8 cellular contexts compared by ENCODE assay signal in the genomic region with DNA sequence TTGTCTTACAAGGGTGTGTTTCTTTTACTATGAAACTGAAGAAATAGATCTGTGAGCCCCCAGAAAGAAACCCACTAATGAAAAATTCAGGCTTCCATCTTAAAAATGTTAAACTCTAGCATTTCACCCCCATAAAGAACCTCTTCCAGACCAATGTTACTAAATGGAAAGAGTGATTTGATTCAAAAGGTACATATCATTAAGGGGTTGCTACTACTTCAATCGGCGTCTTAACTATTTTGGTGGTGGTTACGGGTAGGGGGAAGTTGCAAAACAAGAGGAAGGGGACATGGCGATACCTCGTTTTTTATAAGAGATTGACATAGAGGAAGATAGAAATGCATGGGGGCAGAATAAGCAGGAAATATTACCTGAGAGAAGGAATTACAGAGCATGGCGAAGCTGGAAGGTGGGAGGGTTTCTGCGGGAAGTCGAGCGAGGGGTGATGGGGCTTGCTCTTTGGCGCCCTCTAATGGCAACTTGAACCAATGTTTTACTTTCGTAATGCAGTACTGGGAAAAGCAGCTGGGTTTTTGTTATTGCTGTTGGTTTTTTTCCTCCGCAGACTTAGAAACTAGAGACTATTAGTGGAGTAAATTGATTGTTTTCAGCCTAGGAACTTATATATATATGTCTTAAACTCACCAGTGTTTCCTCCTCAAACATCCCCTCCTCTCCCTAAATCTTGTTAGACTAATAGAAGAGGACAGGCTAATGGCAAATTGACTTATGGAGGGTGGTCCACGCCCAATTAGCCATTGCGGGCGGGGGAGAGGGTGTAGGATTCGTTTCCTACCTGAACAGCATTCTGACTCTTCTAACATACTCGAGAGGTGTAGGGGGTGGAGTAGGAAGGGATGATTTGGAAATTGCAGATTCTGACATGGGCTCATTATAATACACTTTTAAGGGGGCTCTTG. TPM values are rescaled to one million over a fixed set of nuclear protein-coding genes. Genes with fewer than 3 reads are reported as not detected.
DNase-seq lines count a peak whose midpoint lies in the region; FAIRE-seq and TF ChIP-seq lines count a peak whose summit lies in the region.

No MANE protein-coding gene starts in this region.

- FAIRE-seq in RCC 7860 (lab: Jason Lieb, UNC) = peak; percentile 58

- TF ChIP-seq CTCF in HFF-Myc (IDR thresholded peaks at IDR 0.05; ENCODE audit: low read depth, low read length, missing control alignments) (peak; percentile 83), LNCaP clone FGC (IDR thresholded peaks at IDR 0.05; ENCODE audit: control insufficient read depth, extremely low read depth, insufficient read depth) (peak; percentile 75), brain (conservative IDR thresholded peaks at IDR 0.05) (peak; percentile 82 to 90)

- H3K36me3 Mint-ChIP-seq in brain (peaks cover 25% of the 10 kb centered on the region), immature natural killer cell (peaks cover 2 to 10% (median 9%) of the 10 kb centered on the region in 3 donors)

- H3K4me1 Mint-ChIP-seq in brain (peaks cover 88% of the 10 kb centered on the region), immature natural killer cell (peaks cover 9 to 14% of the 10 kb centered on the region in 2 donors)

- H3K9me3 Mint-ChIP-seq in brain (peaks cover 2 to 23% (median 7%) of the 10 kb centered on the region in 5 experiments), immature natural killer cell (peaks cover 18 to 79% (median 27%) of the 10 kb centered on the region in 6 donors)

- H3K4me3 ChIP-seq in HFF-Myc (replicated peaks; ENCODE audit: low read depth, low read length) = no peak overlapping the region
- 0 out of 2 replicates have a peak overlapping the region, but pooled peaks have one; percentile 4 for H3K4me3 ChIP-seq in LNCaP clone FGC (ENCODE audit: low read depth, low read length)

- peak overlapping the region; percentile 79 to 97 (median 92) for H3K4me3 Mint-ChIP-seq in brain
- H3K4me3 Mint-ChIP-seq in immature natural killer cell = peak overlapping the region in 3 of 5 donors; percentile 37 to 65 (median 59)

- H3K27me3 Mint-ChIP-seq in brain = peaks cover 34% of the 10 kb centered on the region
- H3K27me3 Mint-ChIP-seq in immature natural killer cell (ENCODE audit: low read depth in 3 of 3) = peaks cover 36 to 51% (median 45%) of the 10 kb centered on the region in 3 donors

- H3K27ac Mint-ChIP-seq in brain = peak overlapping the region; percentile 78 to 99 (median 85)
- H3K27ac Mint-ChIP-seq in immature natural killer cell = no peak overlapping the region

- peak; percentile 30 for DNase-seq in activated T-cell treated with anti-CD3 and anti-CD28 coated beads for 1 hour (ENCODE audit: low read depth)
- DNase-seq in activated T-cell treated with anti-CD3 and anti-CD28 coated beads, Interleukin-2, amount 50 U/mL, for 1 hour = no peak
- peak; percentile 20 for DNase-seq in HFF-Myc (ENCODE audit: extremely low read depth, low read depth)
- peak; percentile 23 for DNase-seq in LNCaP clone FGC (ENCODE audit: low read depth)
- peak; percentile 39 for DNase-seq in RCC 7860 (ENCODE audit: low spot score)
- peak; percentile 17 to 35 (median 28) for DNase-seq in immature natural killer cell
- peak; percentile 26 for DNase-seq in smooth muscle cell of the brain vasculature (ENCODE audit: low read depth, low spot score)

RNA-seq across cellular contexts. Expression of a gene that starts 11.3 kb away (rescaled TPM):
- polyA plus RNA-seq in brain (ENCODE audit: insufficient read depth, low read depth, low replicate concordance) (120 TPM), immature natural killer cell (not detected)

Comparison
In these comparisons a context has a peak if more than half of its experiments do, and no peak if none do; other contexts are left out.
1. H3K27ac Mint-ChIP-seq: peak in brain (5 of 5); none in immature natural killer cell (0 of 6).
2. RNA of a gene that starts 11.3 kb away (polyA plus RNA-seq): 120 TPM in brain (single experiment); not detected in immature natural killer cell; every median in the first group is over 100 times any median in the second.
3. Peak in every context shown above with its lines, with median percentiles within 50 percentile points of each other: CTCF ChIP-seq.